33 cellular contexts compared by ENCODE assay signal in genomic region chr7:42953989-42954388, GRCh38.
"Had no signal": no experiment of that assay in that cellular context is flagged by ENCODE, and none has a peak within 500 bp of the region (broad histone marks: within the 10 kb centered on the region; RNA-seq: fewer than 3 reads in every experiment).

No MANE protein-coding gene starts in this region.

- H3K9me3 ChIP-seq: ascending aorta had no signal

- H3K4me3 ChIP-seq: adrenal gland, ascending aorta, cardiac muscle cell had no signal

- H3K27me3 ChIP-seq: adrenal gland, ascending aorta, cardiac muscle cell had no signal

- H3K4me1 ChIP-seq: adrenal gland, ascending aorta had no signal

- ATAC-seq: activated CD4-positive, alpha-beta T cell treated with anti-CD3 and anti-CD28 coated beads for 36 hours; activated CD4-positive, CD25-positive, alpha-beta regulatory T cell treated with anti-CD3 and anti-CD28 coated beads, Interleukin-2, amount 50 U/mL, for 24 hours; activated CD8-positive, alpha-beta T cell treated with anti-CD3 and anti-CD28 coated beads for 36 hours; activated naive CD4-positive, alpha-beta T cell treated with anti-CD3 and anti-CD28 coated beads, Interleukin-2, amount 50 U/mL, for 72 hours; activated T-cell treated with anti-CD3 and anti-CD28 coated beads, Interleukin-2, amount 50 U/mL, for 4 hours; activated T-cell treated with anti-CD3 and anti-CD28 coated beads, Interleukin-2, amount 50 U/mL, for 72 hours; activated T-helper 17 cell treated with anti-CD3 and anti-CD28 coated beads, Interleukin-2, amount 50 U/mL, for 72 hours; WTC11 had no signal

- H3K36me3 ChIP-seq: adrenal gland, ascending aorta, cardiac muscle cell, WERI-Rb-1 had no signal

- DNase-seq: activated CD4-positive, alpha-beta memory T cell treated with anti-CD3 and anti-CD28 coated beads for 36 hours; activated CD4-positive, alpha-beta T cell treated with anti-CD3 and anti-CD28 coated beads for 1 hour; activated CD4-positive, alpha-beta T cell treated with anti-CD3 and anti-CD28 coated beads for 36 hours; activated CD4-positive, alpha-beta T cell treated with anti-CD3 and anti-CD28 coated beads for 48 hours; activated CD4-positive, alpha-beta T cell treated with anti-CD3 and anti-CD28 coated beads, Interleukin-2, amount 10 ng/mL, durations not matched to agents 7 days and 5 days; activated CD4-positive, CD25-positive, alpha-beta regulatory T cell; activated CD8-positive, alpha-beta memory T cell treated with anti-CD3 and anti-CD28 coated beads, Interleukin-2, amount 50 U/mL, for 4 hours; activated CD8-positive, alpha-beta T cell treated with anti-CD3 and anti-CD28 coated beads for 36 hours; activated effector memory CD4-positive, alpha-beta T cell treated with anti-CD3 and anti-CD28 coated beads, Interleukin-2, amount 50 U/mL, for 16 hours; activated gamma-delta T cell treated with Interleukin-2 at 50 U/mL for 16 hours; activated naive CD4-positive, alpha-beta T cell; activated naive CD4-positive, alpha-beta T cell treated with anti-CD3 and anti-CD28 coated beads for 36 hours; activated naive CD4-positive, alpha-beta T cell treated with anti-CD3 and anti-CD28 coated beads, Interleukin-2, amount 50 U/mL, for 16 hours; activated naive CD8-positive, alpha-beta T cell treated with anti-CD3 and anti-CD28 coated beads for 36 hours; activated T-cell treated with anti-CD3 and anti-CD28 coated beads for 4 hours; activated T-cell treated with anti-CD3 and anti-CD28 coated beads, Interleukin-2, amount 50 U/mL, for 1 hour; activated T-cell treated with anti-CD3 and anti-CD28 coated beads, Interleukin-2, amount 50 U/mL, for 4 hours; activated T-cell treated with anti-CD3 and anti-CD28 coated beads, Interleukin-2, amount 50 U/mL, for 72 hours; adrenal gland; amniotic stem cell; anterior cingulate cortex; caudate nucleus; cerebellar nuclear complex; T-helper 1 cell; T-helper 2 cell; T-helper 9 cell; WERI-Rb-1 had no signal

- H3K27ac ChIP-seq: adrenal gland, ascending aorta, cardiac muscle cell, WERI-Rb-1 had no signal
